1 cellular context compared by ENCODE assay signal in genomic region chr3:196965804-196966173, GRCh38.
A peak's percentile ranks its signal among the peaks of the same experiment; 100 is the strongest.
TF ChIP-seq lines count a peak whose summit lies in the region.

No MANE protein-coding gene starts in this region.

TF ChIP-seq in HepG2, 621 proteins besides CTCF, POLR2A, EP300 and RAD21 (continued from another document and continues in another):
- TF ChIP-seq, protein P1, sequence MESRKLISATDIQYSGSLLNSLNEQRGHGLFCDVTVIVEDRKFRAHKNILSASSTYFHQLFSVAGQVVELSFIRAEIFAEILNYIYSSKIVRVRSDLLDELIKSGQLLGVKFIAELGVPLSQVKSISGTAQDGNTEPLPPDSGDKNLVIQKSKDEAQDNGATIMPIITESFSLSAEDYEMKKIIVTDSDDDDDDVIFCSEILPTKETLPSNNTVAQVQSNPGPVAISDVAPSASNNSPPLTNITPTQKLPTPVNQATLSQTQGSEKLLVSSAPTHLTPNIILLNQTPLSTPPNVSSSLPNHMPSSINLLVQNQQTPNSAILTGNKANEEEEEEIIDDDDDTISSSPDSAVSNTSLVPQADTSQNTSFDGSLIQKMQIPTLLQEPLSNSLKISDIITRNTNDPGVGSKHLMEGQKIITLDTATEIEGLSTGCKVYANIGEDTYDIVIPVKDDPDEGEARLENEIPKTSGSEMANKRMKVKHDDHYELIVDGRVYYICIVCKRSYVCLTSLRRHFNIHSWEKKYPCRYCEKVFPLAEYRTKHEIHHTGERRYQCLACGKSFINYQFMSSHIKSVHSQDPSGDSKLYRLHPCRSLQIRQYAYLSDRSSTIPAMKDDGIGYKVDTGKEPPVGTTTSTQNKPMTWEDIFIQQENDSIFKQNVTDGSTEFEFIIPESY (CRISPR knock-in tag; IDR thresholded peaks at IDR 0.05): peak; percentile 50; the same call in 1 of the 2 replicates
- TF ChIP-seq ZNF597 (CRISPR knock-in tag; IDR thresholded peaks at IDR 0.05) (no peak), ZNF362 (CRISPR knock-in tag; IDR thresholded peaks at IDR 0.05; ENCODE audit: borderline replicate concordance) (no peak), KLF15 (CRISPR knock-in tag; IDR thresholded peaks at IDR 0.05; ENCODE audit: borderline replicate concordance) (no peak), HNRNPH1 (optimal IDR thresholded peaks at IDR 0.05; ENCODE audit: low read depth, low read length) (no peak), ZNF280D (CRISPR knock-in tag; IDR thresholded peaks at IDR 0.05) (0 out of 2 replicates have a peak, but pooled peaks have one; percentile 28), RBM22 (optimal IDR thresholded peaks at IDR 0.05; ENCODE audit: low read length) (no peak), ZNF558 (CRISPR knock-in tag; IDR thresholded peaks at IDR 0.05; ENCODE audit: borderline replicate concordance) (no peak), ZBTB7A (CRISPR knock-in tag; IDR thresholded peaks at IDR 0.05) (no peak), ZNF790 (CRISPR knock-in tag; IDR thresholded peaks at IDR 0.05; ENCODE audit: borderline replicate concordance) (0 out of 2 replicates have a peak, but pooled peaks have one; percentile 27), AKAP8 (CRISPR knock-in tag; IDR thresholded peaks at IDR 0.05) (peak; percentile 71; the same call in 1 of the 2 replicates), PTBP1 (IDR thresholded peaks at IDR 0.05; ENCODE audit: low read depth, low read length, poor library complexity, severe bottlenecking) (no peak), ZBTB38 (CRISPR knock-in tag; IDR thresholded peaks at IDR 0.05) (peak; percentile 96), SNAPC5 (CRISPR knock-in tag; IDR thresholded peaks at IDR 0.05; ENCODE audit: borderline replicate concordance) (no peak), PATZ1 (CRISPR knock-in tag; IDR thresholded peaks at IDR 0.05) (no peak), ZNF670 (CRISPR knock-in tag; IDR thresholded peaks at IDR 0.05; ENCODE audit: borderline replicate concordance) (0 out of 2 replicates have a peak, but pooled peaks have one; percentile 22), PRMT3 (CRISPR knock-in tag; IDR thresholded peaks at IDR 0.05; ENCODE audit: borderline replicate concordance, low read depth) (peak; percentile 52; the same call in 1 of the 2 replicates), MATR3 (CRISPR knock-in tag; IDR thresholded peaks at IDR 0.05) (no peak), ZBTB26 (CRISPR knock-in tag; IDR thresholded peaks at IDR 0.05; ENCODE audit: borderline replicate concordance) (no peak), ZNF230 (CRISPR knock-in tag; IDR thresholded peaks at IDR 0.05) (no peak), ATAD3A (CRISPR knock-in tag; IDR thresholded peaks at IDR 0.05) (no peak), RBFOX2 (IDR thresholded peaks at IDR 0.05; ENCODE audit: low read depth, low read length) (0 out of 2 replicates have a peak, but pooled peaks have one; percentile 32), SETDB1 (CRISPR knock-in tag; IDR thresholded peaks at IDR 0.05; ENCODE audit: borderline replicate concordance) (no peak), ELF3 (CRISPR knock-in tag; IDR thresholded peaks at IDR 0.05) (0 out of 2 replicates have a peak, but pooled peaks have one; percentile 12), GFI1 (CRISPR knock-in tag; IDR thresholded peaks at IDR 0.05; ENCODE audit: borderline replicate concordance) (no peak)
- TF ChIP-seq, protein P2, sequence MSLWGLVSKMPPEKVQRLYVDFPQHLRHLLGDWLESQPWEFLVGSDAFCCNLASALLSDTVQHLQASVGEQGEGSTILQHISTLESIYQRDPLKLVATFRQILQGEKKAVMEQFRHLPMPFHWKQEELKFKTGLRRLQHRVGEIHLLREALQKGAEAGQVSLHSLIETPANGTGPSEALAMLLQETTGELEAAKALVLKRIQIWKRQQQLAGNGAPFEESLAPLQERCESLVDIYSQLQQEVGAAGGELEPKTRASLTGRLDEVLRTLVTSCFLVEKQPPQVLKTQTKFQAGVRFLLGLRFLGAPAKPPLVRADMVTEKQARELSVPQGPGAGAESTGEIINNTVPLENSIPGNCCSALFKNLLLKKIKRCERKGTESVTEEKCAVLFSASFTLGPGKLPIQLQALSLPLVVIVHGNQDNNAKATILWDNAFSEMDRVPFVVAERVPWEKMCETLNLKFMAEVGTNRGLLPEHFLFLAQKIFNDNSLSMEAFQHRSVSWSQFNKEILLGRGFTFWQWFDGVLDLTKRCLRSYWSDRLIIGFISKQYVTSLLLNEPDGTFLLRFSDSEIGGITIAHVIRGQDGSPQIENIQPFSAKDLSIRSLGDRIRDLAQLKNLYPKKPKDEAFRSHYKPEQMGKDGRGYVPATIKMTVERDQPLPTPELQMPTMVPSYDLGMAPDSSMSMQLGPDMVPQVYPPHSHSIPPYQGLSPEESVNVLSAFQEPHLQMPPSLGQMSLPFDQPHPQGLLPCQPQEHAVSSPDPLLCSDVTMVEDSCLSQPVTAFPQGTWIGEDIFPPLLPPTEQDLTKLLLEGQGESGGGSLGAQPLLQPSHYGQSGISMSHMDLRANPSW (CRISPR knock-in tag; IDR thresholded peaks at IDR 0.05; ENCODE audit: borderline replicate concordance): no peak
- TF ChIP-seq, protein P3, sequence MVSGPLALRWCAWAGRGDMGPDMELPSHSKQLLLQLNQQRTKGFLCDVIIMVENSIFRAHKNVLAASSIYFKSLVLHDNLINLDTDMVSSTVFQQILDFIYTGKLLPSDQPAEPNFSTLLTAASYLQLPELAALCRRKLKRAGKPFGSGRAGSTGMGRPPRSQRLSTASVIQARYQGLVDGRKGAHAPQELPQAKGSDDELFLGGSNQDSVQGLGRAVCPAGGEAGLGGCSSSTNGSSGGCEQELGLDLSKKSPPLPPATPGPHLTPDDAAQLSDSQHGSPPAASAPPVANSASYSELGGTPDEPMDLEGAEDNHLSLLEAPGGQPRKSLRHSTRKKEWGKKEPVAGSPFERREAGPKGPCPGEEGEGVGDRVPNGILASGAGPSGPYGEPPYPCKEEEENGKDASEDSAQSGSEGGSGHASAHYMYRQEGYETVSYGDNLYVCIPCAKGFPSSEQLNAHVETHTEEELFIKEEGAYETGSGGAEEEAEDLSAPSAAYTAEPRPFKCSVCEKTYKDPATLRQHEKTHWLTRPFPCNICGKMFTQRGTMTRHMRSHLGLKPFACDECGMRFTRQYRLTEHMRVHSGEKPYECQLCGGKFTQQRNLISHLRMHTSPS (CRISPR knock-in tag; IDR thresholded peaks at IDR 0.05; ENCODE audit: low read depth): no peak
- TF ChIP-seq, protein P4, sequence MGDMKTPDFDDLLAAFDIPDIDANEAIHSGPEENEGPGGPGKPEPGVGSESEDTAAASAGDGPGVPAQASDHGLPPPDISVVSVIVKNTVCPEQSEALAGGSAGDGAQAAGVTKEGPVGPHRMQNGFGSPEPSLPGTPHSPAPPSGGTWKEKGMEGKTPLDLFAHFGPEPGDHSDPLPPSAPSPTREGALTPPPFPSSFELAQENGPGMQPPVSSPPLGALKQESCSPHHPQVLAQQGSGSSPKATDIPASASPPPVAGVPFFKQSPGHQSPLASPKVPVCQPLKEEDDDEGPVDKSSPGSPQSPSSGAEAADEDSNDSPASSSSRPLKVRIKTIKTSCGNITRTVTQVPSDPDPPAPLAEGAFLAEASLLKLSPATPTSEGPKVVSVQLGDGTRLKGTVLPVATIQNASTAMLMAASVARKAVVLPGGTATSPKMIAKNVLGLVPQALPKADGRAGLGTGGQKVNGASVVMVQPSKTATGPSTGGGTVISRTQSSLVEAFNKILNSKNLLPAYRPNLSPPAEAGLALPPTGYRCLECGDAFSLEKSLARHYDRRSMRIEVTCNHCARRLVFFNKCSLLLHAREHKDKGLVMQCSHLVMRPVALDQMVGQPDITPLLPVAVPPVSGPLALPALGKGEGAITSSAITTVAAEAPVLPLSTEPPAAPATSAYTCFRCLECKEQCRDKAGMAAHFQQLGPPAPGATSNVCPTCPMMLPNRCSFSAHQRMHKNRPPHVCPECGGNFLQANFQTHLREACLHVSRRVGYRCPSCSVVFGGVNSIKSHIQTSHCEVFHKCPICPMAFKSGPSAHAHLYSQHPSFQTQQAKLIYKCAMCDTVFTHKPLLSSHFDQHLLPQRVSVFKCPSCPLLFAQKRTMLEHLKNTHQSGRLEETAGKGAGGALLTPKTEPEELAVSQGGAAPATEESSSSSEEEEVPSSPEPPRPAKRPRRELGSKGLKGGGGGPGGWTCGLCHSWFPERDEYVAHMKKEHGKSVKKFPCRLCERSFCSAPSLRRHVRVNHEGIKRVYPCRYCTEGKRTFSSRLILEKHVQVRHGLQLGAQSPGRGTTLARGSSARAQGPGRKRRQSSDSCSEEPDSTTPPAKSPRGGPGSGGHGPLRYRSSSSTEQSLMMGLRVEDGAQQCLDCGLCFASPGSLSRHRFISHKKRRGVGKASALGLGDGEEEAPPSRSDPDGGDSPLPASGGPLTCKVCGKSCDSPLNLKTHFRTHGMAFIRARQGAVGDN (CRISPR knock-in tag; IDR thresholded peaks at IDR 0.05): peak; percentile 58; the same call in 1 of the 2 replicates
- TF ChIP-seq, protein P5, sequence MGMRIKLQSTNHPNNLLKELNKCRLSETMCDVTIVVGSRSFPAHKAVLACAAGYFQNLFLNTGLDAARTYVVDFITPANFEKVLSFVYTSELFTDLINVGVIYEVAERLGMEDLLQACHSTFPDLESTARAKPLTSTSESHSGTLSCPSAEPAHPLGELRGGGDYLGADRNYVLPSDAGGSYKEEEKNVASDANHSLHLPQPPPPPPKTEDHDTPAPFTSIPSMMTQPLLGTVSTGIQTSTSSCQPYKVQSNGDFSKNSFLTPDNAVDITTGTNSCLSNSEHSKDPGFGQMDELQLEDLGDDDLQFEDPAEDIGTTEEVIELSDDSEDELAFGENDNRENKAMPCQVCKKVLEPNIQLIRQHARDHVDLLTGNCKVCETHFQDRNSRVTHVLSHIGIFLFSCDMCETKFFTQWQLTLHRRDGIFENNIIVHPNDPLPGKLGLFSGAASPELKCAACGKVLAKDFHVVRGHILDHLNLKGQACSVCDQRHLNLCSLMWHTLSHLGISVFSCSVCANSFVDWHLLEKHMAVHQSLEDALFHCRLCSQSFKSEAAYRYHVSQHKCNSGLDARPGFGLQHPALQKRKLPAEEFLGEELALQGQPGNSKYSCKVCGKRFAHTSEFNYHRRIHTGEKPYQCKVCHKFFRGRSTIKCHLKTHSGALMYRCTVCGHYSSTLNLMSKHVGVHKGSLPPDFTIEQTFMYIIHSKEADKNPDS (CRISPR knock-in tag; IDR thresholded peaks at IDR 0.05): no peak
